Comparison of ENCODE assay signal across 21 cellular contexts in genomic region chr9:128800061-128800460, GRCh38. TPM values are rescaled to one million over a fixed set of nuclear protein-coding genes. Genes with fewer than 3 reads are reported as not detected.
A peak's percentile ranks its signal among the peaks of the same experiment; 100 is the strongest.
DNase-seq lines count a peak whose midpoint lies in the region; ATAC-seq and TF ChIP-seq lines count a peak whose summit lies in the region.
"Had no signal": no experiment of that assay in that cellular context is flagged by ENCODE, and none has a peak within 500 bp of the region (broad histone marks: within the 10 kb centered on the region; RNA-seq: fewer than 3 reads in every experiment).

No MANE protein-coding gene starts in this region.

- no peak for ATAC-seq in activated T-cell treated with anti-CD3 and anti-CD28 coated beads, Interleukin-2, amount 50 U/mL, for 4 hours
- ATAC-seq: A549; CD8-positive, alpha-beta T cell; GM12878 had no signal

- H3K27me3 Mint-ChIP-seq in activated T-cell treated with anti-CD3 and anti-CD28 coated beads, Interleukin-2, amount 50 U/mL, for 24 hours = no peaks in the 10 kb centered on the region
- no peaks in the 10 kb centered on the region for H3K27me3 Mint-ChIP-seq in activated T-cell treated with anti-CD3 and anti-CD28 coated beads, Interleukin-2, amount 50 U/mL, for 4 hours (ENCODE audit: low read depth)
- peaks cover 2% of the 10 kb centered on the region for H3K27me3 Mint-ChIP-seq in endothelial cell (ENCODE audit: unreplicated experiment)
- H3K27me3 Mint-ChIP-seq: B cell; CD4-positive, alpha-beta T cell had no signal

- peak overlapping the region; percentile 44 for H3K27ac Mint-ChIP-seq in activated T-cell treated with anti-CD3 and anti-CD28 coated beads, Interleukin-2, amount 50 U/mL, for 24 hours
- H3K27ac Mint-ChIP-seq in endothelial cell (ENCODE audit: unreplicated experiment) = no peak overlapping the region
- H3K27ac Mint-ChIP-seq: B cell; CD4-positive, alpha-beta T cell; CD8-positive, alpha-beta T cell had no signal

- TF ChIP-seq CTCF in RWPE1 (conservative IDR thresholded peaks at IDR 0.05; ENCODE audit: low read depth) (no peak), endothelial cell (IDR thresholded peaks at IDR 0.05; ENCODE audit: unreplicated experiment) (no peak)

- CTCF ChIA-PET in RWPE1 (lab: Yijun Ruan, JAX) = interaction anchor here (0.8 to 1.5 kb wide), 2 partner anchors 18 to 98 kb away, joined by 3 to 6 read pairs; partner anchors contain the start of genes ENDOG and PKN3

- no peaks in the 10 kb centered on the region for H3K4me1 Mint-ChIP-seq in activated T-cell treated with anti-CD3 and anti-CD28 coated beads, Interleukin-2, amount 50 U/mL, for 24 hours (ENCODE audit: low read depth)
- H3K4me1 Mint-ChIP-seq in activated T-cell treated with anti-CD3 and anti-CD28 coated beads, Interleukin-2, amount 50 U/mL, for 4 hours (ENCODE audit: low read depth) = no peaks in the 10 kb centered on the region
- H3K4me1 Mint-ChIP-seq in endothelial cell (ENCODE audit: unreplicated experiment) = no peaks in the 10 kb centered on the region
- H3K4me1 Mint-ChIP-seq: B cell had no signal

- no peak for DNase-seq in activated T-cell treated with anti-CD3 and anti-CD28 coated beads, Interleukin-2, amount 50 U/mL, for 24 hours
- DNase-seq in activated T-cell treated with anti-CD3 and anti-CD28 coated beads, Interleukin-2, amount 50 U/mL, for 4 hours = no peak
- DNase-seq in RWPE1 (ENCODE audit: low spot score) (no peak), endothelial cell (ENCODE audit: low spot score) (no peak), DMS153 treated with DMSO at 0.1 percent for 48 hours (lab: John Stamatoyannopoulos, UW; ENCODE audit: unreplicated experiment) (no peak)
- DNase-seq: AML-193; Caco-2; Calu3; CD4-positive, alpha-beta T cell; CD8-positive, alpha-beta T cell; DMS53; DMS79; DND-41; EL; GDM1 had no signal

- no peak overlapping the region for H3K4me3 Mint-ChIP-seq in activated T-cell treated with anti-CD3 and anti-CD28 coated beads, Interleukin-2, amount 50 U/mL, for 24 hours
- H3K4me3 Mint-ChIP-seq in activated T-cell treated with anti-CD3 and anti-CD28 coated beads, Interleukin-2, amount 50 U/mL, for 4 hours = no peak overlapping the region
- H3K4me3 Mint-ChIP-seq in endothelial cell (ENCODE audit: unreplicated experiment) = peak overlapping the region; percentile 47
- H3K4me3 Mint-ChIP-seq: B cell; CD4-positive, alpha-beta T cell; CD8-positive, alpha-beta T cell had no signal

- H3K9me3 Mint-ChIP-seq in activated T-cell treated with anti-CD3 and anti-CD28 coated beads, Interleukin-2, amount 50 U/mL, for 24 hours = no peaks in the 10 kb centered on the region
- no peaks in the 10 kb centered on the region for H3K9me3 Mint-ChIP-seq in activated T-cell treated with anti-CD3 and anti-CD28 coated beads, Interleukin-2, amount 50 U/mL, for 4 hours
- H3K9me3 Mint-ChIP-seq in endothelial cell (ENCODE audit: unreplicated experiment) = no peaks in the 10 kb centered on the region
- H3K9me3 Mint-ChIP-seq: CD4-positive, alpha-beta T cell; CD8-positive, alpha-beta T cell had no signal

- H3K27ac ChIP-seq in RWPE1 = peak overlapping the region; percentile 2; the same call in 1 of the 2 replicates
- H3K27ac ChIP-seq: 22Rv1; A549; BLaER1 treated with 17β-estradiol and CSF1 and Interleukin-3, amounts not matched to agents 10 nM and 100 nM; C4-2B had no signal

- POLR2A ChIA-PET in RWPE1 (lab: Yijun Ruan, JAX; ENCODE audit: low non-redundant PET) = no interaction called here

- H3K36me3 Mint-ChIP-seq in activated T-cell treated with anti-CD3 and anti-CD28 coated beads, Interleukin-2, amount 50 U/mL, for 24 hours (ENCODE audit: low read depth) = peaks cover 74% of the 10 kb centered on the region
- H3K36me3 Mint-ChIP-seq in activated T-cell treated with anti-CD3 and anti-CD28 coated beads, Interleukin-2, amount 50 U/mL, for 4 hours (ENCODE audit: insufficient read depth) = peaks cover 22% of the 10 kb centered on the region
- H3K36me3 Mint-ChIP-seq in endothelial cell (ENCODE audit: low read depth, unreplicated experiment) = peaks cover 35% of the 10 kb centered on the region

RNA-seq across cellular contexts. Expression of gene TBC1D13, which starts 13.0 kb away (rescaled TPM):
- 10 to 100 TPM; 23.7 to 26.9 (median 24.6) TPM for total RNA-seq in activated T-cell treated with anti-CD3 and anti-CD28 coated beads, Interleukin-2, amount 50 U/mL, for 4 hours
- 58.8 TPM for total RNA-seq in endothelial cell (ENCODE audit: unreplicated experiment)

RNA-seq across cellular contexts. Expression of gene ENDOG, which starts 18.2 kb away (rescaled TPM):
- 10 to 100 TPM; 22.6 to 28.5 (median 26.4) TPM for total RNA-seq in activated T-cell treated with anti-CD3 and anti-CD28 coated beads, Interleukin-2, amount 50 U/mL, for 4 hours
- total RNA-seq in endothelial cell (ENCODE audit: unreplicated experiment) = 8.1 TPM

RNA-seq across cellular contexts. Expression of gene ZER1, which starts 28.3 kb away (rescaled TPM):
- total RNA-seq in activated T-cell treated with anti-CD3 and anti-CD28 coated beads, Interleukin-2, amount 50 U/mL, for 4 hours = 10 to 100 TPM; 10.9 to 14.9 (median 14.5) TPM
- 29.2 TPM for total RNA-seq in endothelial cell (ENCODE audit: unreplicated experiment)

RNA-seq across cellular contexts. Expression of gene SPOUT1, which starts 29.5 kb away (rescaled TPM):
- 100 to 1,000 TPM; 228 to 233 (median 233) TPM for total RNA-seq in activated T-cell treated with anti-CD3 and anti-CD28 coated beads, Interleukin-2, amount 50 U/mL, for 4 hours
- total RNA-seq in endothelial cell (ENCODE audit: unreplicated experiment) = 62.1 TPM
